Comparison of ENCODE assay signal across 25 cellular contexts in the genomic region with DNA sequence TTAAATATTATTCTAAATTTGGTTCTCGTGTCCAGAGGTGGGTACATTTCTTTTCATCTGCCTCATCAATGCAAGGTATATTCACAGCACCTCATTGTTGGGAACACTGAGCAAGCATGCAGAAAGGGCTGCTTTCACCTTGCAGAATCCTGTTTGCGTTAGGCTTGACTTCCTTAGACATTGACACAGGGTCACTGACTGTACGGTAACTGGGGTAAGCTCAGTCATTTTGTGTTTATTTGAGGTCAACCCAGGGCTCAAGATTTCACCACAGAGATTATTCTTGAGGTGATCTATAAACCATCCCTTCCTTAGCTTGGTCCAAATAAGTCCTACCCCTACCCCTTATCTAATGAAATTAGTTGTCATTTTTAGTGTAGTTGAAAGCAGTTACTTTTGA. TPM values are rescaled to one million over a fixed set of nuclear protein-coding genes. Genes with fewer than 3 reads are reported as not detected.
DNase-seq lines count a peak whose midpoint lies in the region; ATAC-seq, FAIRE-seq and TF ChIP-seq lines count a peak whose summit lies in the region.
"Had no signal": no experiment of that assay in that cellular context is flagged by ENCODE, and none has a peak within 500 bp of the region (broad histone marks: within the 10 kb centered on the region; RNA-seq: fewer than 3 reads in every experiment).

No MANE protein-coding gene starts in this region.

- H3K4me2 ChIP-seq in smooth muscle cell (peak overlapping the region; percentile 42), mesenchymal stem cell (ENCODE audit: low read length, poor library complexity, severe bottlenecking) (no peak overlapping the region)

- no peaks in the 10 kb centered on the region for H3K79me2 ChIP-seq in smooth muscle cell (ENCODE audit: low read depth)

- H3K27me3 Mint-ChIP-seq in activated T-cell treated with anti-CD3 and anti-CD28 coated beads, Interleukin-2, amount 50 U/mL, for 4 hours (ENCODE audit: low read depth), result no peaks in the 10 kb centered on the region
- H3K27me3 Mint-ChIP-seq: activated CD4-positive, alpha-beta memory T cell treated with anti-CD3 and anti-CD28 coated beads for 36 hours; activated naive CD8-positive, alpha-beta T cell treated with anti-CD3 and anti-CD28 coated beads, Interleukin-2, amount 10 ng/mL, durations not matched to agents 7 days and 5 days had no signal

- H3K27me3 ChIP-seq in smooth muscle cell (ENCODE audit: low read depth), result no peaks in the 10 kb centered on the region
- H3K27me3 ChIP-seq in mesenchymal stem cell (ENCODE audit: control insufficient read depth in 1 of 2, insufficient read depth in 1 of 2, low read length in 2 of 2), result no peaks in the 10 kb centered on the region
- H3K27me3 ChIP-seq: neutrophil had no signal

- no peak overlapping the region for H2BK120ac ChIP-seq in mesenchymal stem cell (ENCODE audit: low read depth, low read length)

- H3F3A ChIP-seq in smooth muscle cell (ENCODE audit: low read depth), result peaks cover 9% of the 10 kb centered on the region

- H3K4me3 ChIP-seq in smooth muscle cell, result no peak overlapping the region
- H3K4me3 ChIP-seq in mesenchymal stem cell (ENCODE audit: insufficient read depth in 1 of 2, low read depth in 1 of 2, low read length in 2 of 2), result no peak overlapping the region
- H3K4me3 ChIP-seq: prostate gland, SK-N-MC, skin epidermis had no signal

- peaks cover 12% of the 10 kb centered on the region for H3K36me3 Mint-ChIP-seq in activated T-cell treated with anti-CD3 and anti-CD28 coated beads, Interleukin-2, amount 50 U/mL, for 4 hours (ENCODE audit: insufficient read depth)

- H2BK12ac ChIP-seq in mesenchymal stem cell (ENCODE audit: low read length in 2 of 2), result no peak overlapping the region

- H2AFZ ChIP-seq in smooth muscle cell (ENCODE audit: low read depth) (no peak overlapping the region), mesenchymal stem cell (ENCODE audit: low read depth, low read length) (no peak overlapping the region)

- no peak overlapping the region for H3K4ac ChIP-seq in mesenchymal stem cell (ENCODE audit: low read depth in 1 of 2, low read length in 2 of 2)

- peaks cover 27% of the 10 kb centered on the region for H4K20me1 ChIP-seq in smooth muscle cell (ENCODE audit: low read depth)

- peaks cover 18% of the 10 kb centered on the region for H3K4me1 ChIP-seq in smooth muscle cell (ENCODE audit: low read depth)
- peaks cover 7% of the 10 kb centered on the region for H3K4me1 ChIP-seq in mesenchymal stem cell (ENCODE audit: control insufficient read depth, insufficient read depth, low read depth, low read length)
- H3K4me1 ChIP-seq: prostate gland had no signal

- no peak overlapping the region for H4K91ac ChIP-seq in mesenchymal stem cell (ENCODE audit: low read length)

- H3K4me1 Mint-ChIP-seq in activated T-cell treated with anti-CD3 and anti-CD28 coated beads, Interleukin-2, amount 50 U/mL, for 4 hours (ENCODE audit: low read depth), result no peaks in the 10 kb centered on the region

- no peak overlapping the region for H3K23ac ChIP-seq in mesenchymal stem cell (ENCODE audit: low read length in 2 of 2)

- peaks cover 7% of the 10 kb centered on the region for H3K79me1 ChIP-seq in mesenchymal stem cell (replicated peaks; ENCODE audit: low read length, poor library complexity, severe bottlenecking)

- no peak overlapping the region for H3K4me3 Mint-ChIP-seq in activated T-cell treated with anti-CD3 and anti-CD28 coated beads, Interleukin-2, amount 50 U/mL, for 4 hours
- H3K4me3 Mint-ChIP-seq: activated CD4-positive, alpha-beta memory T cell treated with anti-CD3 and anti-CD28 coated beads for 36 hours; activated naive CD8-positive, alpha-beta T cell treated with anti-CD3 and anti-CD28 coated beads, Interleukin-2, amount 10 ng/mL, durations not matched to agents 7 days and 5 days; T-helper 1 cell treated with Interleukin-12 subunit alpha and Interleukin-12 subunit beta and Interleukin-4 antibody, amounts not matched to agents 30 μg/mL and 1 μg/mL, for 36 hours had no signal

- DNase-seq in GM18507 (ENCODE audit: extremely low spot score, insufficient read length, low read depth) (no peak), kidney tubule cell (ENCODE audit: low spot score) (peak; percentile 9), smooth muscle cell (lab: John Stamatoyannopoulos, UW; ENCODE audit: unreplicated experiment) (no peak), mesenchymal stem cell (no peak)
- DNase-seq in activated T-cell treated with anti-CD3 and anti-CD28 coated beads, Interleukin-2, amount 50 U/mL, for 4 hours, result no peak
- DNase-seq: activated CD4-positive, alpha-beta memory T cell treated with anti-CD3 and anti-CD28 coated beads for 36 hours; activated CD4-positive, CD25-positive, alpha-beta regulatory T cell treated with anti-CD3 and anti-CD28 coated beads, Interleukin-2, amount 50 U/mL, for 72 hours; activated effector memory CD4-positive, alpha-beta T cell treated with Interleukin-2 at 50 U/mL for 16 hours; activated naive CD8-positive, alpha-beta T cell treated with anti-CD3 and anti-CD28 coated beads, Interleukin-2, amount 10 ng/mL, durations not matched to agents 7 days and 5 days; Calu3; NCI-H1436; NCI-H2081 treated with DMSO at 0.1 percent for 48 hours; NCI-H345; NCI-H774; RPMI8226; stimulated activated CD8-positive, alpha-beta memory T cell treated with anti-CD3 and anti-CD28 coated beads, Interleukin-4, amount 100 ng/mL, for 48 hours had no signal

- no peak for TF ChIP-seq CTCF in smooth muscle cell (IDR thresholded peaks at IDR 0.05; ENCODE audit: borderline replicate concordance, insufficient read depth, poor library complexity, severe bottlenecking)

- H3K9me3 Mint-ChIP-seq in activated T-cell treated with anti-CD3 and anti-CD28 coated beads, Interleukin-2, amount 50 U/mL, for 4 hours, result no peaks in the 10 kb centered on the region
- H3K9me3 Mint-ChIP-seq: activated CD4-positive, alpha-beta memory T cell treated with anti-CD3 and anti-CD28 coated beads for 36 hours; activated naive CD8-positive, alpha-beta T cell treated with anti-CD3 and anti-CD28 coated beads, Interleukin-2, amount 10 ng/mL, durations not matched to agents 7 days and 5 days; T-helper 1 cell treated with Interleukin-12 subunit alpha and Interleukin-12 subunit beta and Interleukin-4 antibody, amounts not matched to agents 30 μg/mL and 1 μg/mL, for 36 hours had no signal

- H3K9me3 ChIP-seq in smooth muscle cell (replicated peaks; ENCODE audit: low read depth) (no peaks in the 10 kb centered on the region), mesenchymal stem cell (ENCODE audit: control insufficient read depth, low read length) (no peaks in the 10 kb centered on the region)
- H3K9me3 ChIP-seq: neutrophil, prostate gland had no signal

- H2BK5ac ChIP-seq in mesenchymal stem cell (ENCODE audit: low read depth, low read length, poor library complexity, severe bottlenecking), result no peak overlapping the region

- WGBS in smooth muscle cell (ENCODE audit: low lambda C conversion rate), result 70% methylated on average over 3 of the region's 3 CpGs
- WGBS in mesenchymal stem cell, result 80% methylated on average over 3 of the region's 3 CpGs

- H3K9ac ChIP-seq in smooth muscle cell (ENCODE audit: low read depth), result no peak overlapping the region
- no peak overlapping the region for H3K9ac ChIP-seq in mesenchymal stem cell (ENCODE audit: low read length)

- peak; percentile 49 for ATAC-seq in HG02610 (IDR thresholded peaks at IDR 0.05; ENCODE audit: unreplicated experiment)
- no peak for ATAC-seq in activated T-cell treated with anti-CD3 and anti-CD28 coated beads, Interleukin-2, amount 50 U/mL, for 4 hours
- ATAC-seq in GM19397 (IDR thresholded peaks at IDR 0.05; ENCODE audit: unreplicated experiment), result no peak

- H3K27ac ChIP-seq in smooth muscle cell (ENCODE audit: low read depth) (peak overlapping the region; percentile 36), mesenchymal stem cell (ENCODE audit: low read length, poor library complexity, severe bottlenecking) (no peak overlapping the region)
- H3K27ac ChIP-seq: neutrophil, prostate gland, SK-N-MC, skin epidermis had no signal

- no peak overlapping the region for H2AK5ac ChIP-seq in mesenchymal stem cell (ENCODE audit: low read length, severe bottlenecking)

- no peak overlapping the region for H2BK15ac ChIP-seq in mesenchymal stem cell (ENCODE audit: low read depth, poor library complexity, severe bottlenecking)

- FAIRE-seq in GM18507 (lab: Jason Lieb, UNC), result peak; percentile 69
- FAIRE-seq: endothelial cell of umbilical vein, TTC549 had no signal

- no peak overlapping the region for H3K18ac ChIP-seq in mesenchymal stem cell (ENCODE audit: low read depth in 1 of 2, low read length in 2 of 2)

- H3K36me3 ChIP-seq in smooth muscle cell (ENCODE audit: low read depth) (no peaks in the 10 kb centered on the region), mesenchymal stem cell (ENCODE audit: control insufficient read depth in 1 of 2, insufficient read depth in 2 of 2, low read depth in 1 of 2, low read length in 2 of 2) (peaks cover 4 to 18% of the 10 kb centered on the region in 2 experiments)
- H3K36me3 ChIP-seq: neutrophil, prostate gland had no signal

- no peak overlapping the region for H4K8ac ChIP-seq in mesenchymal stem cell (ENCODE audit: low read length)

- H3K14ac ChIP-seq in mesenchymal stem cell (ENCODE audit: low read length in 2 of 2), result no peak overlapping the region

RNA-seq across cellular contexts. Expression of gene PTPDC1, which starts 1.7 kb away (rescaled TPM):
- 19.6 and 20.9 TPM in 2 replicates for total RNA-seq in smooth muscle cell
- 7.4 and 11.0 TPM in 2 replicates for polyA plus RNA-seq in smooth muscle cell
- total RNA-seq in activated T-cell treated with anti-CD3 and anti-CD28 coated beads, Interleukin-2, amount 50 U/mL, for 4 hours, result 1 to 10 TPM; 4.5 to 5.9 (median 4.5) TPM
- polyA plus RNA-seq in mesenchymal stem cell (2013, experiment 1 of 2), result 3.7 TPM
- polyA plus RNA-seq in mesenchymal stem cell (2013, experiment 2 of 2), result 3.6 TPM
